ENCODE assay signal across 15 cellular contexts in genomic region chr4:122715221-122715620, GRCh38.
"Had no signal": no experiment of that assay in that cellular context is flagged by ENCODE, and none has a peak within 500 bp of the region (broad histone marks: within the 10 kb centered on the region; RNA-seq: fewer than 3 reads in every experiment).

No MANE protein-coding gene starts in this region.

- H3K27me3 ChIP-seq: cardiac muscle cell, right lobe of liver had no signal

- FAIRE-seq: colon had no signal

- ATAC-seq: mucosa of descending colon; naive thymus-derived CD8-positive, alpha-beta T cell; right lobe of liver had no signal

- H3K36me3 ChIP-seq: cardiac muscle cell, esophagus squamous epithelium, prostate gland, right lobe of liver, spleen, WERI-Rb-1 had no signal

- H3K36me3 Mint-ChIP-seq: naive thymus-derived CD8-positive, alpha-beta T cell had no signal

- H3K4me1 ChIP-seq: esophagus squamous epithelium, prostate gland, right lobe of liver, spleen had no signal

- H3K9me3 ChIP-seq: esophagus squamous epithelium, mucosa of descending colon, prostate gland, right lobe of liver, spleen had no signal

- H3K4me3 ChIP-seq: cardiac muscle cell, esophagus squamous epithelium, mucosa of descending colon, prostate gland, right lobe of liver, spleen had no signal

- DNase-seq: activated CD4-positive, alpha-beta T cell treated with anti-CD3 and anti-CD28 coated beads for 4 hours; esophagus squamous epithelium; foreskin melanocyte; head of caudate nucleus; mucosa of descending colon; naive thymus-derived CD8-positive, alpha-beta T cell; nucleus accumbens; right lobe of liver; spleen; stimulated activated naive CD4-positive, alpha-beta T cell; trophoblast cell; WERI-Rb-1 had no signal

- H3K9me3 Mint-ChIP-seq: naive thymus-derived CD8-positive, alpha-beta T cell had no signal

- H3K4me3 Mint-ChIP-seq: naive thymus-derived CD8-positive, alpha-beta T cell had no signal

- H3K27ac ChIP-seq: cardiac muscle cell, esophagus squamous epithelium, prostate gland, right lobe of liver, spleen, WERI-Rb-1 had no signal
